ENCODE assay signal across 14 cellular contexts in genomic region chr2:102114851-102115497, GRCh38. TPM values are rescaled to one million over a fixed set of nuclear protein-coding genes. Genes with fewer than 3 reads are reported as not detected.
DNase-seq lines count a peak whose midpoint lies in the region; ATAC-seq and TF ChIP-seq lines count a peak whose summit lies in the region.
"Had no signal": no experiment of that assay in that cellular context is flagged by ENCODE, and none has a peak within 500 bp of the region (broad histone marks: within the 10 kb centered on the region; RNA-seq: fewer than 3 reads in every experiment).

No MANE protein-coding gene starts in this region.

- intact Hi-C loops in lower lobe of right lung (cut with DNase I), result no loop called here

- no peaks in the 10 kb centered on the region for H3K9me3 ChIP-seq in lower lobe of right lung

- no peak for DNase-seq in activated naive CD4-positive, alpha-beta T cell treated with anti-CD3 and anti-CD28 coated beads, Interleukin-2, amount 50 U/mL, for 72 hours (ENCODE audit: low spot score in 2 of 2)
- DNase-seq in activated naive CD4-positive, alpha-beta T cell treated with anti-CD3 and anti-CD28 coated beads, Interleukin-2, amount 10 ng/mL, durations not matched to agents 7 days and 5 days, result no peak
- DNase-seq in brain microvascular endothelial cell (peak; percentile 89), lower lobe of right lung (no peak), type B pancreatic cell (ENCODE audit: extremely low spot score, unreplicated experiment) (no peak), NCI-H774 (lab: John Stamatoyannopoulos, UW) (no peak), progenitor cell of endocrine pancreas (ENCODE audit: low spot score, unreplicated experiment) (no peak)
- DNase-seq: AML-193, GDM1, immature natural killer cell had no signal

- TF ChIP-seq CTCF in brain microvascular endothelial cell (IDR thresholded peaks at IDR 0.05; ENCODE audit: low read depth, low read length, missing control alignments), result no peak
- no peak for TF ChIP-seq CTCF in lower lobe of right lung (IDR thresholded peaks at IDR 0.05)
- no peak for TF ChIP-seq CTCF in type B pancreatic cell (conservative IDR thresholded peaks at IDR 0.05)
- no peak for TF ChIP-seq CTCF in progenitor cell of endocrine pancreas (IDR thresholded peaks at IDR 0.05; ENCODE audit: unreplicated experiment)

- H3K4me1 ChIP-seq in lower lobe of right lung, result peaks cover 69% of the 10 kb centered on the region

- H3K4me3 ChIP-seq in brain microvascular endothelial cell (ENCODE audit: low read depth, low read length) (no peak overlapping the region), lower lobe of right lung (no peak overlapping the region)
- H3K4me3 ChIP-seq: SK-N-MC had no signal

- no peaks in the 10 kb centered on the region for H3K27me3 Mint-ChIP-seq in activated naive CD4-positive, alpha-beta T cell treated with anti-CD3 and anti-CD28 coated beads, Interleukin-2, amount 10 ng/mL, durations not matched to agents 7 days and 5 days
- H3K27me3 Mint-ChIP-seq in type B pancreatic cell (no peaks in the 10 kb centered on the region), progenitor cell of endocrine pancreas (peaks cover 5% of the 10 kb centered on the region)

- peak overlapping the region; percentile 100 for H3K27ac ChIP-seq in brain microvascular endothelial cell
- H3K27ac ChIP-seq in lower lobe of right lung, result peak overlapping the region; percentile 56
- H3K27ac ChIP-seq: KMS-11, SK-N-MC had no signal

- H3K4me3 Mint-ChIP-seq in activated naive CD4-positive, alpha-beta T cell treated with anti-CD3 and anti-CD28 coated beads, Interleukin-2, amount 10 ng/mL, durations not matched to agents 7 days and 5 days, result no peak overlapping the region
- H3K4me3 Mint-ChIP-seq in type B pancreatic cell (no peak overlapping the region), progenitor cell of endocrine pancreas (ENCODE audit: low read depth) (no peak overlapping the region)
- H3K4me3 Mint-ChIP-seq: immature natural killer cell had no signal

- peaks cover 19% of the 10 kb centered on the region for H3K4me1 Mint-ChIP-seq in activated naive CD4-positive, alpha-beta T cell treated with anti-CD3 and anti-CD28 coated beads, Interleukin-2, amount 10 ng/mL, durations not matched to agents 7 days and 5 days
- peaks cover 23% of the 10 kb centered on the region for H3K4me1 Mint-ChIP-seq in type B pancreatic cell (ENCODE audit: unreplicated experiment)
- H3K4me1 Mint-ChIP-seq in progenitor cell of endocrine pancreas (ENCODE audit: low read depth), result peaks cover 8% of the 10 kb centered on the region
- H3K4me1 Mint-ChIP-seq: immature natural killer cell had no signal

- H3K27ac Mint-ChIP-seq in activated naive CD4-positive, alpha-beta T cell treated with anti-CD3 and anti-CD28 coated beads, Interleukin-2, amount 50 U/mL, for 72 hours, result peak overlapping the region; percentile 77 to 82
- H3K27ac Mint-ChIP-seq in activated naive CD4-positive, alpha-beta T cell treated with anti-CD3 and anti-CD28 coated beads, Interleukin-2, amount 10 ng/mL, durations not matched to agents 7 days and 5 days, result no peak overlapping the region
- H3K27ac Mint-ChIP-seq in type B pancreatic cell (peak overlapping the region; percentile 59), progenitor cell of endocrine pancreas (no peak overlapping the region)
- H3K27ac Mint-ChIP-seq: immature natural killer cell had no signal

- CTCF ChIA-PET in activated naive CD4-positive, alpha-beta T cell treated with anti-CD3 and anti-CD28 coated beads, Interleukin-2, amount 10 ng/mL, durations not matched to agents 7 days and 5 days (lab: Charles Lee), result no interaction called here

- H3K27me3 ChIP-seq in brain microvascular endothelial cell (replicated peaks) (no peaks in the 10 kb centered on the region), lower lobe of right lung (ENCODE audit: low read depth) (no peaks in the 10 kb centered on the region)

- in situ Hi-C loops in brain microvascular endothelial cell (cut with HindIII; ENCODE audit: low pct_ligation_motif_present, low sequenced_read_pairs), result no loop called here

- peak in 1 of 2 donors; percentile 9 for ATAC-seq in activated naive CD4-positive, alpha-beta T cell treated with anti-CD3 and anti-CD28 coated beads, Interleukin-2, amount 50 U/mL, for 72 hours
- ATAC-seq in lower lobe of right lung (peak; percentile 69 to 75), HG03378 (IDR thresholded peaks at IDR 0.05; ENCODE audit: unreplicated experiment) (no peak)
- ATAC-seq: sciatic nerve had no signal

- H3K9me3 Mint-ChIP-seq in activated naive CD4-positive, alpha-beta T cell treated with anti-CD3 and anti-CD28 coated beads, Interleukin-2, amount 50 U/mL, for 72 hours, result peaks cover 13 to 26% of the 10 kb centered on the region in 2 donors
- no peaks in the 10 kb centered on the region for H3K9me3 Mint-ChIP-seq in activated naive CD4-positive, alpha-beta T cell treated with anti-CD3 and anti-CD28 coated beads, Interleukin-2, amount 10 ng/mL, durations not matched to agents 7 days and 5 days
- peaks cover 10% of the 10 kb centered on the region for H3K9me3 Mint-ChIP-seq in type B pancreatic cell
- H3K9me3 Mint-ChIP-seq in progenitor cell of endocrine pancreas (ENCODE audit: low read depth), result no peaks in the 10 kb centered on the region
- H3K9me3 Mint-ChIP-seq: immature natural killer cell had no signal

- H3K36me3 Mint-ChIP-seq in activated naive CD4-positive, alpha-beta T cell treated with anti-CD3 and anti-CD28 coated beads, Interleukin-2, amount 50 U/mL, for 72 hours, result peaks cover 24 to 40% of the 10 kb centered on the region in 2 donors
- H3K36me3 Mint-ChIP-seq in activated naive CD4-positive, alpha-beta T cell treated with anti-CD3 and anti-CD28 coated beads, Interleukin-2, amount 10 ng/mL, durations not matched to agents 7 days and 5 days, result peaks cover 2% of the 10 kb centered on the region
- no peaks in the 10 kb centered on the region for H3K36me3 Mint-ChIP-seq in type B pancreatic cell
- H3K36me3 Mint-ChIP-seq in progenitor cell of endocrine pancreas (ENCODE audit: insufficient read depth), result no peaks in the 10 kb centered on the region
- H3K36me3 Mint-ChIP-seq: immature natural killer cell had no signal

- H3K36me3 ChIP-seq in brain microvascular endothelial cell (replicated peaks) (no peaks in the 10 kb centered on the region), lower lobe of right lung (no peaks in the 10 kb centered on the region)

RNA-seq across cellular contexts. Expression of gene IL1R1, which starts 27.6 kb away (rescaled TPM):
- total RNA-seq in activated naive CD4-positive, alpha-beta T cell treated with anti-CD3 and anti-CD28 coated beads, Interleukin-2, amount 50 U/mL, for 72 hours, result 1 to 10 TPM; 6.8 to 6.9 TPM
- total RNA-seq in lower lobe of right lung (152 TPM), type B pancreatic cell (ENCODE audit: low replicate concordance) (15.8 and 31.7 TPM in 2 replicates), progenitor cell of endocrine pancreas (1.1 and 1.3 TPM in 2 replicates)

Comparison
In these comparisons a context has a peak if more than half of its experiments do, and no peak if none do; other contexts are left out.
1. H3K27ac Mint-ChIP-seq: peak in activated naive CD4-positive, alpha-beta T cell treated with anti-CD3 and anti-CD28 coated beads, Interleukin-2, amount 50 U/mL, for 72 hours (2 of 2) and type B pancreatic cell (single experiment); none in activated naive CD4-positive, alpha-beta T cell treated with anti-CD3 and anti-CD28 coated beads, Interleukin-2, amount 10 ng/mL, durations not matched to agents 7 days and 5 days (single experiment) and progenitor cell of endocrine pancreas (single experiment).